8 cellular contexts compared by ENCODE assay signal in the genomic region with DNA sequence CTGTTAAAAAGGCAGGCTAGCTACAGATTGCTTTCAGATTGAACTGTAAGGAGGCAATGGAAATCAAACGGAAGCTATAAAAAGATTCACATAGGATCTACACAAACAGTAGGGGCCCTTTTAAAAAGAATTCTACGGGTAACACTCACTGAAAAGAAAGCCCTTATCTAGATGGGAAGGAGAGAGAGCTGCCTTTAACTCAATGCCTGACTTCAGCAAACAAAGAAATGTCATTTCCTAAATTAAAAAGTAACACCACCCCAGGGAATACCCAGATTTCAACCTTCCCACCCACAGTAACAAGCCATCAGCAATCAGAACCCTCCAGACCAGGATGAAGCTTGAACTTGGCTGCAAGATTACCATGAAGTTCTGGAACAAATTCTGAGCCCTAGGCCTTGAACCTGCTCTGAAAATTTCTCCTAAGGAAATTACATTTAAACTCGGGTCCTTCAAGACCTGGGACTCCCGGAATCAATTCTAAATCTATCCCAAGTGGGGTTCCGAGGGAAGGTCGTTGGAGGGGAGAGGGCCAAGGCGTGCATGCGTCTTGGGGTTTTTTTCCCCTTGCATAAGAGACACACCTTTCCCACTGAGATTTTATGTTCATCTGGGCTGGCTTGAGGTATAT. TPM values are rescaled to one million over a fixed set of nuclear protein-coding genes. Genes with fewer than 3 reads are reported as not detected.
A peak's percentile ranks its signal among the peaks of the same experiment; 100 is the strongest.
DNase-seq lines count a peak whose midpoint lies in the region; ATAC-seq and TF ChIP-seq lines count a peak whose summit lies in the region.

No MANE protein-coding gene starts in this region.

- no peaks in the 10 kb centered on the region for H3K27me3 ChIP-seq in left ventricle myocardium inferior (ENCODE audit: low read depth)
- no peaks in the 10 kb centered on the region for H3K27me3 ChIP-seq in adipocyte (replicated peaks; ENCODE audit: control insufficient read depth, insufficient read depth, low read length)
- H3K27me3 ChIP-seq in thoracic aorta (replicated peaks; ENCODE audit: insufficient read depth) = no peaks in the 10 kb centered on the region

- H3K4me3 ChIP-seq in left ventricle myocardium inferior = peak overlapping the region; percentile 88
- H3K4me3 ChIP-seq in adipocyte (ENCODE audit: low read length) = peak overlapping the region; percentile 85
- H3K4me3 ChIP-seq in thoracic aorta = peak overlapping the region; percentile 95

- intact Hi-C loops in left ventricle myocardium inferior (cut with micrococcal nuclease) (no loop called here), left cardiac atrium (cut with DNase I) (loop anchor here in 1 of 2 donors (5.0 kb wide), 1 partner anchor 43 kb away; the partner anchor contains the start of gene VSIG10)

- no peaks in the 10 kb centered on the region for H3K9me3 ChIP-seq in left ventricle myocardium inferior (replicated peaks)
- no peaks in the 10 kb centered on the region for H3K9me3 ChIP-seq in adipocyte (ENCODE audit: control insufficient read depth, low read length)
- H3K9me3 ChIP-seq in thoracic aorta = no peaks in the 10 kb centered on the region

- H3K4me1 ChIP-seq in left ventricle myocardium inferior (peaks cover 82% of the 10 kb centered on the region), adipocyte (ENCODE audit: control insufficient read depth, insufficient read depth, low read length) (peaks cover 46% of the 10 kb centered on the region), thoracic aorta (ENCODE audit: control insufficient read depth in 1 of 2, low read depth in 2 of 2) (peaks cover 28 to 59% of the 10 kb centered on the region in 2 donors)

- TF ChIP-seq CTCF in left ventricle myocardium inferior (IDR thresholded peaks at IDR 0.05; ENCODE audit: borderline replicate concordance) (no peak), thoracic aorta (IDR thresholded peaks at IDR 0.05) (no peak)

- peak overlapping the region; percentile 91 for H3K9ac ChIP-seq in adipocyte (ENCODE audit: low read length)

- H3K36me3 ChIP-seq in left ventricle myocardium inferior (no peaks in the 10 kb centered on the region), adipocyte (ENCODE audit: control insufficient read depth, insufficient read depth, low read length, severe bottlenecking) (no peaks in the 10 kb centered on the region), thoracic aorta (no peaks in the 10 kb centered on the region)

- no peak for ATAC-seq in left cardiac atrium
- no peak for ATAC-seq in thoracic aorta (ENCODE audit: insufficient number of reproducible peaks, low FRiP score, low read depth)
- ATAC-seq in HG03045 (IDR thresholded peaks at IDR 0.05; ENCODE audit: unreplicated experiment) = no peak
- no peak for ATAC-seq in GM19351 (IDR thresholded peaks at IDR 0.05; ENCODE audit: unreplicated experiment)

- DNase-seq in left ventricle myocardium inferior (no peak), left cardiac atrium (no peak), adipocyte (ENCODE audit: low read depth) (peak; percentile 52), kidney glomerular epithelial cell (lab: John Stamatoyannopoulos, UW) (peak; percentile 28), thoracic aorta (ENCODE audit: low spot score) (no peak), DMS 273 (lab: John Stamatoyannopoulos, UW; ENCODE audit: unreplicated experiment) (no peak)

- H3K27ac ChIP-seq in left ventricle myocardium inferior (replicated peaks) = peak overlapping the region; percentile 100
- peak overlapping the region; percentile 96 to 97 for H3K27ac ChIP-seq in thoracic aorta

RNA-seq across cellular contexts. Expression of gene WSB2, which starts 1.2 kb away (rescaled TPM):
- total RNA-seq in left ventricle myocardium inferior (100 TPM), left cardiac atrium (10 to 100 TPM; 77.6 to 83.4 TPM), thoracic aorta (10 to 100 TPM; 88.9 to 95.1 TPM)

RNA-seq across cellular contexts. Expression of gene RFC5, which starts 43.3 kb away (rescaled TPM):
- total RNA-seq in left ventricle myocardium inferior = 4.4 TPM
- 1 to 10 TPM; 4.9 to 7.7 TPM for total RNA-seq in left cardiac atrium
- total RNA-seq in thoracic aorta = 1 to 10 TPM; 5.4 to 6.9 TPM

RNA-seq across cellular contexts. Expression of gene VSIG10, which starts 44.1 kb away (rescaled TPM):
- 12.1 TPM for total RNA-seq in left ventricle myocardium inferior
- 10 to 100 TPM in 1 of 2 donors, 1 to 10 TPM in 1; 9.3 to 17.2 TPM for total RNA-seq in left cardiac atrium
- total RNA-seq in thoracic aorta = 10 to 100 TPM; 13.0 to 21.9 TPM

Comparison
In these comparisons a context has a peak if more than half of its experiments do, and no peak if none do; other contexts are left out.
1. DNase-seq: peak in adipocyte (single experiment) and kidney glomerular epithelial cell (single experiment); none in left ventricle myocardium inferior (single experiment), left cardiac atrium (single experiment), thoracic aorta (single experiment) and DMS 273 (single experiment).
2. Peak in every context shown above with its lines, with median percentiles within 50 percentile points of each other: H3K4me3 ChIP-seq.